In the genomic region with DNA sequence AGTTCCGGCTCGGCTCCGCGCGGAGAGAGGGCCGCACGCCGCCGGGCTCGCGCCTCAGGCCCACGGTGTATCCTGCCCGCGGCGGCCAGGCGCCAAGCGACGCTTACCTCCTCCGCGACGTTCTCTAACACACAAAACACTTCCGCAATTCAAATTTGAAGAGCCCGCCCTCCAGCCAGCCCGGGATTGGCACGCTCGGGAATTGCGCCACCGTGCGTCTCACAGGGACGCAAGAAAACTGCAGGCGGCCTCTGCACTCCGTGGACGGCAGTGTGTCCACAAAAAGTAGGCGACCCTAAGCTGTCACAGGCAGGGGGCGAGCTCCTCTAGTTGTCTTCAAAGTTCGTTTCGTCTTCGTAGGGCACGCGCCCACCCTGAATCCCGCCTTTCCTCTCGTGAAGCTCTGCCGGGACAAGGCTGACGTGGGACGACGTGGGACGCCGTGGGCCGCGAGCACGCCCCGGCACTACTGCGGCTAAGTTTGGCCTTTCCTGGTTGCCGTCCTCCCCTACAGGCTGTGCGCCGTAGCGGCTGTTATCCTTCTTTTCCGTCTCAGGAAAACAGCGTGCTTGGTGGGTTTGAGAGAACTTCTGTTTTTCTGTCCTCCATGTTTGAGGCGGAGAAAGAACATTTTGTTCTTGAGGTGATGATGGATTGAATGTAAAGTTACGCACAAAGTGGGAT, we compare ENCODE assay signal across 8 cellular contexts. TPM values are rescaled to one million over a fixed set of nuclear protein-coding genes. Genes with fewer than 3 reads are reported as not detected.
DNase-seq lines count a peak whose midpoint lies in the region; ATAC-seq and TF ChIP-seq lines count a peak whose summit lies in the region.

Gene MIS18BP1 (minus strand): TSS at position 133 of the 684 bp plus-strand sequence. CDS start 5,916 bp downstream, outside the sequence.

- TF ChIP-seq POLR2A in tibial nerve (IDR thresholded peaks at IDR 0.05) = peak in 1 of 2 donors; percentile 46

- H3K79me2 ChIP-seq in parathyroid adenoma = no peaks in the 10 kb centered on the region

- peak; percentile 39 to 92 for TF ChIP-seq EP300 in tibial nerve (IDR thresholded peaks at IDR 0.05)

- peak within 1 kb of the TSS; percentile 96 for H3K27ac Mint-ChIP-seq in activated naive CD8-positive, alpha-beta T cell treated with anti-CD3 and anti-CD28 coated beads, Interleukin-2, amount 50 U/mL, for 24 hours

- H3K4me1 ChIP-seq in cardiac muscle cell (ENCODE audit: low read depth) (peaks cover 9% of the 10 kb centered on the region), parathyroid adenoma (no peaks in the 10 kb centered on the region), tibial nerve (peaks cover 0 to 37% (median 6%) of the 10 kb centered on the region in 4 donors)

- peaks cover 37% of the 10 kb centered on the region for H3K4me1 Mint-ChIP-seq in activated naive CD8-positive, alpha-beta T cell treated with anti-CD3 and anti-CD28 coated beads, Interleukin-2, amount 50 U/mL, for 24 hours

- peak within 1 kb of the TSS; percentile 99 for H2AFZ ChIP-seq in parathyroid adenoma

- ATAC-seq in HG02798 (IDR thresholded peaks at IDR 0.05; ENCODE audit: poor library complexity, unreplicated experiment) = peak; percentile 84
- peak; percentile 93 for ATAC-seq in activated naive CD8-positive, alpha-beta T cell treated with anti-CD3 and anti-CD28 coated beads, Interleukin-2, amount 50 U/mL, for 24 hours

- no peaks in the 10 kb centered on the region for H3K36me3 ChIP-seq in cardiac muscle cell
- no peaks in the 10 kb centered on the region for H3K36me3 ChIP-seq in parathyroid adenoma (ENCODE audit: control insufficient read depth, insufficient read depth, low read length)
- H3K36me3 ChIP-seq in tibial nerve = no peaks in the 10 kb centered on the region

- H3K4me3 Mint-ChIP-seq in activated naive CD8-positive, alpha-beta T cell treated with anti-CD3 and anti-CD28 coated beads, Interleukin-2, amount 50 U/mL, for 24 hours = peak within 1 kb of the TSS; percentile 93

- TF ChIP-seq CTCF in GM12875 (IDR thresholded peaks at IDR 0.05; ENCODE audit: borderline replicate concordance, insufficient read depth, low read depth, low read length) (peak; percentile 86), cardiac muscle cell (IDR thresholded peaks at IDR 0.05; ENCODE audit: low read depth, low read length) (peak; percentile 64), parathyroid adenoma (IDR thresholded peaks at IDR 0.05) (peak; percentile 84), tibial nerve (IDR thresholded peaks at IDR 0.05) (peak; percentile 82 to 89 (median 88))

- H3K27ac ChIP-seq in cardiac muscle cell (peak within 1 kb of the TSS; percentile 26), parathyroid adenoma (peak within 1 kb of the TSS; percentile 90), tibial nerve (peak within 1 kb of the TSS; percentile 85 to 96 (median 90))

- peaks cover 11% of the 10 kb centered on the region for H3K36me3 Mint-ChIP-seq in activated naive CD8-positive, alpha-beta T cell treated with anti-CD3 and anti-CD28 coated beads, Interleukin-2, amount 50 U/mL, for 24 hours (ENCODE audit: low read depth)

- DNase-seq in NCI-H1417 treated with DMSO at 0.1 percent for 48 hours (lab: John Stamatoyannopoulos, UW) = peak; percentile 63
- DNase-seq in SW480 (ENCODE audit: low spot score) = peak; percentile 95
- peak; percentile 92 for DNase-seq in activated naive CD8-positive, alpha-beta T cell treated with anti-CD3 and anti-CD28 coated beads, Interleukin-2, amount 50 U/mL, for 24 hours
- DNase-seq in cardiac muscle cell (ENCODE audit: low read depth in 1 of 2, low spot score in 1 of 2) = peak; percentile 95 to 98
- peak; percentile 89 to 92 for DNase-seq in tibial nerve (ENCODE audit: low spot score in 2 of 2)

- 1 to 3% methylated on average over 52 of the region's 61 CpGs for WGBS in tibial nerve, 2 donors

- H3K9me3 ChIP-seq in cardiac muscle cell (ENCODE audit: low read depth) (no peaks in the 10 kb centered on the region), parathyroid adenoma (ENCODE audit: control insufficient read depth, low read length) (no peaks in the 10 kb centered on the region), tibial nerve (peaks cover 0 to 6% (median 1%) of the 10 kb centered on the region in 4 donors)

- peak within 1 kb of the TSS; percentile 46 for H3K9ac ChIP-seq in parathyroid adenoma

- H3K4me3 ChIP-seq in GM12875 (ENCODE audit: low read depth, low read length) (peak within 1 kb of the TSS; percentile 70), cardiac muscle cell (peak within 1 kb of the TSS; percentile 56), parathyroid adenoma (ENCODE audit: low read depth, low read length) (peak within 1 kb of the TSS; percentile 81), tibial nerve (peak within 1 kb of the TSS; percentile 78 to 89 (median 84))

- H3K27me3 Mint-ChIP-seq in activated naive CD8-positive, alpha-beta T cell treated with anti-CD3 and anti-CD28 coated beads, Interleukin-2, amount 50 U/mL, for 24 hours = no peaks in the 10 kb centered on the region

- H3K27me3 ChIP-seq in cardiac muscle cell (no peaks in the 10 kb centered on the region), parathyroid adenoma (ENCODE audit: control insufficient read depth, insufficient read depth, low read length) (no peaks in the 10 kb centered on the region), tibial nerve (no peaks in the 10 kb centered on the region)

- H3K4me2 ChIP-seq in parathyroid adenoma (ENCODE audit: low read length) = peak within 1 kb of the TSS; percentile 94

- peaks cover 16% of the 10 kb centered on the region for H3K9me3 Mint-ChIP-seq in activated naive CD8-positive, alpha-beta T cell treated with anti-CD3 and anti-CD28 coated beads, Interleukin-2, amount 50 U/mL, for 24 hours

RNA-seq across cellular contexts. Expression of gene MIS18BP1, which starts in this region (rescaled TPM):
- 6.2 and 34.8 TPM in 2 replicates for total RNA-seq in cardiac muscle cell
- 11.8 and 42.2 TPM in 2 replicates for polyA plus RNA-seq in cardiac muscle cell
- 10 to 100 TPM; 18.0 to 55.1 (median 29.2) TPM for total RNA-seq in tibial nerve

Comparison
In these comparisons a context has a peak if more than half of its experiments do, and no peak if none do; other contexts are left out.
1. Peak in every context shown above with its lines: DNase-seq, ATAC-seq, H3K4me3 ChIP-seq and H3K27ac ChIP-seq.
2. H3K27ac ChIP-seq: peak in every context shown above with its lines; median percentile 90 in parathyroid adenoma; 90 in tibial nerve; 26 in cardiac muscle cell.